Comparison of ENCODE assay signal across 30 cellular contexts in the genomic region with DNA sequence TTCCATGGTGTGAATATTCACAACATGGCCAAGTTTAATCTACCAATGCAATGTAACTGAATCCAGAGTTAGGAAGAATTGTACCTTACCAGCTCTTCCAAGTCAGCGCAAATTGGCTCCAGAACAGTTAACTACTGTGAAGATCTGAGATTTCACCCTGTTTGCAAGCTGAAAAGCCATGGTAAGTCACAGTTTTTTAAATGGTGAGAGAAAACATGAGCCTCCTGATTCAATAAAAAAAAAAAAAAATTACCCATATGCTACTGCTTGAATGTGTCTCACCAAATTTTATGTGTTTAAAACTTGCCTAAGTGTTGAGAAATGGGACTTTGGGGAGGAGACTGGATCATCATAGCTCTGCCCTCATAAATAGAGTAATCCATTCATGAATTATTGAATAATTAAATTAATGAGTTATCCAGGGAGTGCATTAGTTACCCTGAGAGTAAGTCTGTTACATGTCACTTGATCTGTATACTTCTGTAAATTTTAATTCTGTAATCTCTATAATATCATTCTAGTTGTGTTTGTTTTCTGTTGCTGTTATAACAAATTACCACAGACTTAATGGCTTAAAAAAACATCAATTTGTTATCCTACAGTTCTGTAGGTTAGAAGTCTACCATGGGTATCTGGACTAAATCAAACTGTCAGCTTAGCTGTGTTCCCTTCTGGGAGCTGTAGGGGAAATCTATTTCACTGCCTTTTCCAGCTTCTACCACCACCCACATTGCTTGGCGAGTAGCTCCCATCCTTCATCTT.
"Had no signal": no experiment of that assay in that cellular context is flagged by ENCODE, and none has a peak within 500 bp of the region (broad histone marks: within the 10 kb centered on the region; RNA-seq: fewer than 3 reads in every experiment).

No MANE protein-coding gene starts in this region.

- H3K27me3 ChIP-seq: adrenal gland, ascending aorta, breast epithelium, cardiac muscle cell, colonic mucosa, esophagus muscularis mucosa, foreskin keratinocyte, gastrocnemius medialis, heart left ventricle had no signal

- H3K4me1 ChIP-seq: adrenal gland, ascending aorta, breast epithelium, colonic mucosa, esophagus muscularis mucosa, foreskin keratinocyte, gastrocnemius medialis, heart left ventricle had no signal

- H3K4me3 ChIP-seq: adrenal gland, ascending aorta, breast epithelium, cardiac muscle cell, colonic mucosa, esophagus muscularis mucosa, gastrocnemius medialis, heart left ventricle had no signal

- H3K9me3 ChIP-seq: adrenal gland, ascending aorta, breast epithelium, colonic mucosa, esophagus muscularis mucosa, gastrocnemius medialis had no signal

- DNase-seq: activated CD4-positive, alpha-beta memory T cell treated with anti-CD3 and anti-CD28 coated beads for 36 hours; activated CD4-positive, alpha-beta T cell treated with anti-CD3 and anti-CD28 coated beads for 36 hours; activated CD4-positive, alpha-beta T cell treated with anti-CD3 and anti-CD28 coated beads, Interleukin-2, amount 10 ng/mL, durations not matched to agents 24 days and 14 days; activated CD4-positive, CD25-positive, alpha-beta regulatory T cell; activated CD4-positive, CD25-positive, alpha-beta regulatory T cell treated with anti-CD3 and anti-CD28 coated beads, Interleukin-2, amount 50 U/mL, for 72 hours; activated CD8-positive, alpha-beta memory T cell treated with anti-CD3 and anti-CD28 coated beads, Interleukin-2, amount 10 ng/mL, durations not matched to agents 7 days and 5 days; activated CD8-positive, alpha-beta memory T cell treated with anti-CD3 and anti-CD28 coated beads, Interleukin-2, amount 50 U/mL, for 4 hours; activated CD8-positive, alpha-beta T cell treated with anti-CD3 and anti-CD28 coated beads, Interleukin-2, amount 10 ng/mL, durations not matched to agents 7 days and 5 days; activated effector memory CD4-positive, alpha-beta T cell treated with anti-CD3 and anti-CD28 coated beads, Interleukin-2, amount 50 U/mL, for 16 hours; activated naive CD4-positive, alpha-beta T cell treated with anti-CD3 and anti-CD28 coated beads for 36 hours; activated naive CD8-positive, alpha-beta T cell treated with anti-CD3 and anti-CD28 coated beads for 36 hours; activated naive CD8-positive, alpha-beta T cell treated with anti-CD3 and anti-CD28 coated beads, Interleukin-2, amount 50 U/mL, for 24 hours; activated T-cell treated with anti-CD3 and anti-CD28 coated beads, Interleukin-2, amount 50 U/mL, for 1 hour; activated T-cell treated with anti-CD3 and anti-CD28 coated beads, Interleukin-2, amount 50 U/mL, for 48 hours; adrenal gland; central memory CD4-positive, alpha-beta T cell; cerebellar nuclear complex; colonic mucosa; effector CD8-positive, alpha-beta T cell; endodermal cell; erythroblast; foreskin keratinocyte; gastrocnemius medialis; glutamatergic neuron; heart left ventricle; T-helper 2 cell had no signal

- H3K27ac ChIP-seq: adrenal gland, ascending aorta, breast epithelium, cardiac muscle cell, colonic mucosa, esophagus muscularis mucosa, foreskin keratinocyte, gastrocnemius medialis, heart left ventricle had no signal

- H3K36me3 ChIP-seq: adrenal gland, ascending aorta, breast epithelium, cardiac muscle cell, colonic mucosa, esophagus muscularis mucosa, gastrocnemius medialis, heart left ventricle had no signal
